Comparison of ENCODE assay signal across 8 cellular contexts in the genomic region with DNA sequence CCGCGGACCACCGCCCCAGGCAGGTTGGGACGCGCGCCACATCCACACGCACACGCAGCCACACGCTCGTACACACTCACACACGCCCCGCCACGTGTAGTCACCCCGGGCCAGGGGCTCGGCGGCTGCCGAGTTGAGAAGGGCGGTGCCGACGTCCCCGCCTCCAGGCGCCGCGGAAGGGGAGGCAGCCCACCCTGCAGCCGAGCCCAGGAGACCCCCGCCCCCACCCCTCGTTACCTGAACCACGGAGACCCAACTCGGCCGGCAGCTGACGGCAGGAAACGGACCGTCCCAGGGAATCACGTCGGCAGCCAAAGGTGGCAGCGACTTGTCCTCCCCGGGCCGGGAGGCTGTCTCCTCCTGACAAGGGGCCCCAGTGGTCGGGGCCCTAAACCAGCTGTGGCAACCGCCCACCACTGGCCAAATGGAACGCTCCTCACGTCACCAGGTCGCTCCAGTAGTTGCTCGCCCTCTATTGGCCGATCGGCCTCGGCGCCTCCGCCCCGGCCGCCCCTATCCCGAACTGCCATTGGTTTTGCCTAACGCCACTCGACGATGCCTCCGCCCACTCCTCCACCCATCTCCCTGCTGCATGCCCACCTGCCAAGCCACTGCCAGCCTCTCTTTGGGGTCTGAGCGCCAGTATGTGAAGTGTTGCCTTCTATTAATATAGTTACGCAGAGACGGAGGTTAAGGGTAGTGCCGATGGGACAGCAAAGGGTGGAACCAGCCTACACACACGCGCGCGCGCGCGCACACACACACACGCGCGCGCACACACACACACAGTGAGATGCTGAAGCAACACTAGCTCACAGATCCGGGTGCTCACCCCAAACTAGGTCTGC. TPM values are rescaled to one million over a fixed set of nuclear protein-coding genes. Genes with fewer than 3 reads are reported as not detected.
DNase-seq lines count a peak whose midpoint lies in the region; ATAC-seq and TF ChIP-seq lines count a peak whose summit lies in the region.

ZDHHC9 (minus strand) TSS at position 428 of the 848 bp plus-strand sequence. CDS start 1,941 bp downstream, outside the sequence.

- H3K9me3 Mint-ChIP-seq in activated CD4-positive, alpha-beta T cell treated with anti-CD3 and anti-CD28 coated beads, Interleukin-2, amount 10 ng/mL, durations not matched to agents 7 days and 5 days, result no peaks in the 10 kb centered on the region

- H3K27me3 Mint-ChIP-seq in activated CD4-positive, alpha-beta T cell treated with anti-CD3 and anti-CD28 coated beads, Interleukin-2, amount 10 ng/mL, durations not matched to agents 7 days and 5 days, result peaks cover 2% of the 10 kb centered on the region

- no peak for TF ChIP-seq CTCF in BE2C (IDR thresholded peaks at IDR 0.05; ENCODE audit: low read depth, low read length)
- no peak for TF ChIP-seq CTCF in coronary artery (IDR thresholded peaks at IDR 0.05)

- no peaks in the 10 kb centered on the region for H3K36me3 Mint-ChIP-seq in activated CD4-positive, alpha-beta T cell treated with anti-CD3 and anti-CD28 coated beads, Interleukin-2, amount 10 ng/mL, durations not matched to agents 7 days and 5 days (ENCODE audit: low read depth)

- peak within 1 kb of the TSS; percentile 83 for H3K4me3 Mint-ChIP-seq in activated CD4-positive, alpha-beta T cell treated with anti-CD3 and anti-CD28 coated beads, Interleukin-2, amount 10 ng/mL, durations not matched to agents 7 days and 5 days

- ATAC-seq in GM19324 (IDR thresholded peaks at IDR 0.05; ENCODE audit: low FRiP score, unreplicated experiment), result peak; percentile 97
- peak; percentile 98 for ATAC-seq in HG03460 (IDR thresholded peaks at IDR 0.05; ENCODE audit: unreplicated experiment)

- H3K4me1 ChIP-seq in BE2C, result no peaks in the 10 kb centered on the region

- CTCF ChIA-PET in activated CD4-positive, alpha-beta T cell treated with anti-CD3 and anti-CD28 coated beads, Interleukin-2, amount 10 ng/mL, durations not matched to agents 7 days and 5 days (lab: Charles Lee), result interaction anchor here (0.6 to 1.4 kb wide), 3 partner anchors 21 to 291 kb away, joined by 3 to 4 read pairs (median 3); no protein-coding TSS in a partner anchor

- H3K4me3 ChIP-seq in BE2C (ENCODE audit: low read depth, low read length), result peak within 1 kb of the TSS; percentile 71
- H3K4me3 ChIP-seq in coronary artery, result peak within 1 kb of the TSS; percentile 76

- H3K4me1 Mint-ChIP-seq in activated CD4-positive, alpha-beta T cell treated with anti-CD3 and anti-CD28 coated beads, Interleukin-2, amount 10 ng/mL, durations not matched to agents 7 days and 5 days, result peaks cover 23% of the 10 kb centered on the region

- H3K36me3 ChIP-seq in BE2C, result no peaks in the 10 kb centered on the region

- H3K27me3 ChIP-seq in BE2C, result no peaks in the 10 kb centered on the region

- DNase-seq in BE2C (peak; percentile 88), NCI-H526 (lab: John Stamatoyannopoulos, UW) (peak; percentile 77 to 92), coronary artery (ENCODE audit: low spot score) (peak; percentile 90), left kidney (ENCODE audit: low read depth, low spot score) (peak; percentile 95)
- peak; percentile 85 for DNase-seq in activated CD4-positive, alpha-beta T cell treated with anti-CD3 and anti-CD28 coated beads, Interleukin-2, amount 10 ng/mL, durations not matched to agents 7 days and 5 days
- peak; percentile 86 for DNase-seq in stimulated activated CD4-positive, alpha-beta T cell treated with anti-CD3 and anti-CD28 coated beads, Interleukin-1b, Interleukin-23, amount 100 ng/mL, for 48 hours

- H3K9me3 ChIP-seq in BE2C, result no peaks in the 10 kb centered on the region

- H3K27ac Mint-ChIP-seq in activated CD4-positive, alpha-beta T cell treated with anti-CD3 and anti-CD28 coated beads, Interleukin-2, amount 10 ng/mL, durations not matched to agents 7 days and 5 days, result peak within 1 kb of the TSS; percentile 77

- peak within 1 kb of the TSS; percentile 54 to 63 for H3K27ac ChIP-seq in coronary artery

- POLR2A ChIA-PET in activated CD4-positive, alpha-beta T cell treated with anti-CD3 and anti-CD28 coated beads, Interleukin-2, amount 10 ng/mL, durations not matched to agents 7 days and 5 days (lab: Charles Lee), result no interaction called here

RNA-seq across cellular contexts. Expression of gene ZDHHC9, which starts in this region (rescaled TPM):
- 16.7 TPM for polyA plus RNA-seq in BE2C (2012; ENCODE audit: insufficient read depth, insufficient read length, low read depth)
- 1 to 10 TPM; 4.1 to 4.2 TPM for total RNA-seq in activated CD4-positive, alpha-beta T cell treated with anti-CD3 and anti-CD28 coated beads, Interleukin-2, amount 10 ng/mL, durations not matched to agents 7 days and 5 days

Comparison
In these comparisons a context has a peak if more than half of its experiments do, and no peak if none do; other contexts are left out.
1. Peak in every context shown above with its lines: DNase-seq, ATAC-seq, H3K4me3 ChIP-seq and H3K27ac ChIP-seq.